In the genomic region with DNA sequence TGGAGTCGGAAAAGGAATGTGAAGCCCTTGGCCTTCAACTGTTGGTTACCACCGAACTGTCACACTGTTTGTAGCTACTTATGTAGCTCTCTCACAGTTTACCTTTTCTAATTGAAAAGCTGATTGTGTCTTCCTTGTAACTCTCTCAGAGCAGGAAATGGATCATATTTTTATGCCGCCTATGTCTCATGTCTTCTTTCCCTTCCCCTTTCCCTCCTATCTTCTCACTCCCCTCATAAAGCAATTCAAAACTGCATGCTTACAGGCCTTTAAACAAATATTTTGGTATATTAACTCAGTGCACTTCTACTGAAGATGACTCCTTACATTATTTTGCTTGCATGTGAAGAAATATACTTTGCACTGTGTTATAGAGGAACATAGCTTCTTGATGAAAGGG, we compare ENCODE assay signal across 1 cellular context.
TF ChIP-seq lines count a peak whose summit lies in the region.

No MANE protein-coding gene starts in this region.

TF ChIP-seq in IMR-90, 13 proteins besides CTCF, POLR2A, EP300 and RAD21:
- TF ChIP-seq MAFK (IDR thresholded peaks at IDR 0.05; ENCODE audit: low read depth, low read length) (no peak), MXI1 (IDR thresholded peaks at IDR 0.05; ENCODE audit: borderline replicate concordance, low read depth, low read length) (no peak), FOS (IDR thresholded peaks at IDR 0.05; ENCODE audit: low read depth, low read length) (no peak), RCOR1 (IDR thresholded peaks at IDR 0.05; ENCODE audit: insufficient replicate concordance, low read length) (no peak), RFX5 (IDR thresholded peaks at IDR 0.05; ENCODE audit: low read depth, low read length) (no peak), CHD1 (IDR thresholded peaks at IDR 0.05; ENCODE audit: low read depth, low read length) (no peak)
